2 cellular contexts compared by ENCODE assay signal in genomic region chr10:77639756-77640155, GRCh38.
TF ChIP-seq lines count a peak whose summit lies in the region.

No MANE protein-coding gene starts in this region.

TF ChIP-seq in WTC11, 78 proteins besides CTCF, POLR2A, EP300 and RAD21 (continued from another document):
- TF ChIP-seq HMGXB4 (CRISPR knock-in tag; IDR thresholded peaks at IDR 0.05) (no peak), JUN (CRISPR knock-in tag; IDR thresholded peaks at IDR 0.05) (no peak), MLX (CRISPR knock-in tag; IDR thresholded peaks at IDR 0.05) (no peak), JAZF1 (CRISPR knock-in tag; IDR thresholded peaks at IDR 0.05) (no peak), ZNF121 (CRISPR knock-in tag; IDR thresholded peaks at IDR 0.05) (no peak), NR3C1 (CRISPR knock-in tag; conservative IDR thresholded peaks at IDR 0.05; ENCODE audit: low read depth) (no peak), CBFB (CRISPR knock-in tag; IDR thresholded peaks at IDR 0.05; ENCODE audit: low read depth) (no peak), ETV6 (CRISPR knock-in tag; IDR thresholded peaks at IDR 0.05) (no peak), RELA (CRISPR knock-in tag; IDR thresholded peaks at IDR 0.05; ENCODE audit: borderline replicate concordance) (no peak), ZNF219 (CRISPR knock-in tag; IDR thresholded peaks at IDR 0.05; ENCODE audit: borderline replicate concordance) (no peak), GABPB1 (CRISPR knock-in tag; IDR thresholded peaks at IDR 0.05) (no peak), ZNF423 (CRISPR knock-in tag; IDR thresholded peaks at IDR 0.05) (no peak), ZNF281 (CRISPR knock-in tag; IDR thresholded peaks at IDR 0.05) (no peak), ATF3 (CRISPR knock-in tag; conservative IDR thresholded peaks at IDR 0.05) (no peak), E2F5 (CRISPR knock-in tag; IDR thresholded peaks at IDR 0.05) (no peak), ZNF317 (CRISPR knock-in tag; IDR thresholded peaks at IDR 0.05; ENCODE audit: borderline replicate concordance, low read depth) (no peak)

TF ChIP-seq in SK-N-SH treated with all-trans-retinoic acid at 6 μM for 48 hours, 23 proteins besides CTCF, POLR2A, EP300 and RAD21 (continued from another document):
- TF ChIP-seq TOX (CRISPR knock-in tag; IDR thresholded peaks at IDR 0.05; ENCODE audit: borderline replicate concordance), result no peak
- no peak for TF ChIP-seq ESRRG (CRISPR knock-in tag; IDR thresholded peaks at IDR 0.05)
- TF ChIP-seq GLIS3 (CRISPR knock-in tag; IDR thresholded peaks at IDR 0.05), result no peak
- TF ChIP-seq CSDC2 (CRISPR knock-in tag; IDR thresholded peaks at IDR 0.05), result no peak
- no peak for TF ChIP-seq ISL1 (CRISPR knock-in tag; IDR thresholded peaks at IDR 0.05)
- TF ChIP-seq RARB (CRISPR knock-in tag; IDR thresholded peaks at IDR 0.05), result no peak
- no peak for TF ChIP-seq SNAI2 (CRISPR knock-in tag; IDR thresholded peaks at IDR 0.05)
- TF ChIP-seq BACH2 (CRISPR knock-in tag; IDR thresholded peaks at IDR 0.05; ENCODE audit: borderline replicate concordance), result no peak
- TF ChIP-seq ZFP30 (CRISPR knock-in tag; IDR thresholded peaks at IDR 0.05), result no peak
